In genomic region chr12:53288322-53288721, GRCh38 we compare ENCODE assay signal across 2 cellular contexts.
TF ChIP-seq lines count a peak whose summit lies in the region.

No MANE protein-coding gene starts in this region.

TF ChIP-seq in IMR-90, 13 proteins besides CTCF, POLR2A, EP300 and RAD21:
- TF ChIP-seq BHLHE40 (IDR thresholded peaks at IDR 0.05; ENCODE audit: low read depth, low read length) (no peak), NFE2L2 (IDR thresholded peaks at IDR 0.05; ENCODE audit: low read depth, low read length) (no peak), SMC3 (IDR thresholded peaks at IDR 0.05; ENCODE audit: low read depth, low read length) (no peak), ELK1 (IDR thresholded peaks at IDR 0.05; ENCODE audit: borderline replicate concordance, low read depth, low read length) (no peak), CHD1 (IDR thresholded peaks at IDR 0.05; ENCODE audit: low read depth, low read length) (no peak), RFX5 (IDR thresholded peaks at IDR 0.05; ENCODE audit: low read depth, low read length) (no peak), MAZ (IDR thresholded peaks at IDR 0.05; ENCODE audit: borderline replicate concordance, low read depth, low read length) (no peak), CEBPB (IDR thresholded peaks at IDR 0.05; ENCODE audit: low read depth, low read length) (no peak), USF2 (IDR thresholded peaks at IDR 0.05; ENCODE audit: low read depth, low read length) (no peak), MXI1 (IDR thresholded peaks at IDR 0.05; ENCODE audit: borderline replicate concordance, low read depth, low read length) (no peak), RCOR1 (IDR thresholded peaks at IDR 0.05; ENCODE audit: insufficient replicate concordance, low read length) (no peak)

TF ChIP-seq in GM12878, 131 proteins besides CTCF, POLR2A, EP300 and RAD21:
- TF ChIP-seq TCF12 (IDR thresholded peaks at IDR 0.05; ENCODE audit: low read depth, low read length) (no peak), SP1 (IDR thresholded peaks at IDR 0.05; ENCODE audit: low read depth, low read length) (no peak), CBX5 (IDR thresholded peaks at IDR 0.05; ENCODE audit: low read depth) (no peak), BCLAF1 (IDR thresholded peaks at IDR 0.05) (no peak), ZBTB33 (IDR thresholded peaks at IDR 0.05) (no peak), NFYA (IDR thresholded peaks at IDR 0.05; ENCODE audit: borderline replicate concordance, low read depth, low read length) (no peak), ZBTB40 (IDR thresholded peaks at IDR 0.05; ENCODE audit: borderline replicate concordance) (no peak), RB1 (IDR thresholded peaks at IDR 0.05; ENCODE audit: borderline replicate concordance) (no peak), IRF3 (IDR thresholded peaks at IDR 0.05) (no peak), CEBPZ (IDR thresholded peaks at IDR 0.05; ENCODE audit: low read depth, low read length) (no peak), BRCA1 (IDR thresholded peaks at IDR 0.05; ENCODE audit: low read depth, low read length) (no peak), SPI1 (IDR thresholded peaks at IDR 0.05; ENCODE audit: borderline replicate concordance, insufficient read depth, low read depth, low read length) (no peak), ZBTB11 (CRISPR knock-in tag; IDR thresholded peaks at IDR 0.05) (no peak), CREM (IDR thresholded peaks at IDR 0.05; ENCODE audit: low read depth) (no peak), ZNF687 (IDR thresholded peaks at IDR 0.05) (no peak), ZNF207 (IDR thresholded peaks at IDR 0.05; ENCODE audit: borderline replicate concordance) (no peak), BMI1 (IDR thresholded peaks at IDR 0.05; ENCODE audit: borderline replicate concordance) (no peak), PML (IDR thresholded peaks at IDR 0.05; ENCODE audit: low read length) (no peak), NR2C2 (IDR thresholded peaks at IDR 0.05; ENCODE audit: borderline replicate concordance, control insufficient read depth, insufficient read length, low read depth) (no peak), RELA (IDR thresholded peaks at IDR 0.05; ENCODE audit: borderline replicate concordance, partially characterized antibody) (no peak)
